ENCODE assay signal across 8 cellular contexts in genomic region chr3:39288300-39288808, GRCh38. TPM values are rescaled to one million over a fixed set of nuclear protein-coding genes. Genes with fewer than 3 reads are reported as not detected.
A peak's percentile ranks its signal among the peaks of the same experiment; 100 is the strongest.
DNase-seq lines count a peak whose midpoint lies in the region; ATAC-seq and TF ChIP-seq lines count a peak whose summit lies in the region.

No MANE protein-coding gene starts in this region.

- no peak overlapping the region for H3K9ac ChIP-seq in GM23248
- H3K9ac ChIP-seq in KMS-11, result no peak overlapping the region

- no peak overlapping the region for H3K27ac Mint-ChIP-seq in activated T-cell treated with anti-CD3 and anti-CD28 coated beads, Interleukin-2, amount 50 U/mL, for 72 hours

- no peaks in the 10 kb centered on the region for H3K36me3 ChIP-seq in GM23248 (ENCODE audit: low read depth)
- H3K36me3 ChIP-seq in KMS-11 (ENCODE audit: insufficient read depth), result no peaks in the 10 kb centered on the region
- H3K36me3 ChIP-seq in neutrophil, result no peaks in the 10 kb centered on the region

- H3K9me3 ChIP-seq in GM23248 (ENCODE audit: low read depth), result no peaks in the 10 kb centered on the region
- no peaks in the 10 kb centered on the region for H3K9me3 ChIP-seq in neutrophil

- in situ Hi-C loops in GM23248 (cut with MboI), result loop anchor here (10.0 kb wide), 1 partner anchor 194 kb away; no protein-coding TSS in a partner anchor

- ATAC-seq in activated T-cell treated with anti-CD3 and anti-CD28 coated beads, Interleukin-2, amount 50 U/mL, for 72 hours (replicated peaks in 1 of 2), result peak; percentile 96 to 97

- no peaks in the 10 kb centered on the region; the same call in 1 of the 2 replicates for H3K27me3 ChIP-seq in GM23248 (replicated peaks; ENCODE audit: insufficient read depth)
- H3K27me3 ChIP-seq in KMS-11 (ENCODE audit: insufficient read depth, low read depth), result no peaks in the 10 kb centered on the region
- H3K27me3 ChIP-seq in neutrophil, result no peaks in the 10 kb centered on the region

- H3K4me1 ChIP-seq in GM23248 (ENCODE audit: insufficient read depth), result no peaks in the 10 kb centered on the region
- H3K4me1 ChIP-seq in KMS-11 (ENCODE audit: low read depth, poor library complexity, severe bottlenecking), result peaks cover 68% of the 10 kb centered on the region
- H3K4me1 ChIP-seq in neutrophil (ENCODE audit: control insufficient read depth in 1 of 2, insufficient read depth in 1 of 2, low read depth in 1 of 2, low read length in 1 of 2), result peaks cover 30 to 31% of the 10 kb centered on the region in 2 experiments

- no peaks in the 10 kb centered on the region for H3F3A ChIP-seq in GM23248 (ENCODE audit: insufficient read depth)

- TF ChIP-seq CTCF in KMS-11 (conservative IDR thresholded peaks at IDR 0.05; ENCODE audit: low read depth, low read length) (peak; percentile 85), fibroblast of pulmonary artery (IDR thresholded peaks at IDR 0.05; ENCODE audit: low read length, missing control alignments) (peak; percentile 97), neutrophil (IDR thresholded peaks at IDR 0.05) (peak; percentile 91)

- H3K9me3 Mint-ChIP-seq in activated T-cell treated with anti-CD3 and anti-CD28 coated beads, Interleukin-2, amount 50 U/mL, for 72 hours, result no peaks in the 10 kb centered on the region

- H4K20me1 ChIP-seq in GM23248 (ENCODE audit: insufficient read depth), result no peaks in the 10 kb centered on the region
- H4K20me1 ChIP-seq in KMS-11 (ENCODE audit: insufficient read depth), result no peaks in the 10 kb centered on the region

- DNase-seq in EL, result peak; percentile 74
- DNase-seq in GM23248, result peak; percentile 80
- DNase-seq in RKO (ENCODE audit: low spot score), result peak; percentile 71
- DNase-seq in activated T-cell treated with anti-CD3 and anti-CD28 coated beads, Interleukin-2, amount 50 U/mL, for 72 hours, result peak; percentile 84 to 88
- DNase-seq in fibroblast of pulmonary artery (ENCODE audit: low read depth), result peak; percentile 76
- peak in 44 of 49 donors; percentile 12 to 81 (median 64) for DNase-seq in substantia nigra (lab: John Stamatoyannopoulos, UW)

- H3K9me2 ChIP-seq in GM23248 (ENCODE audit: insufficient read depth), result no peaks in the 10 kb centered on the region

- H3K4me3 Mint-ChIP-seq in activated T-cell treated with anti-CD3 and anti-CD28 coated beads, Interleukin-2, amount 50 U/mL, for 72 hours, result no peak overlapping the region

- H3K27ac ChIP-seq in GM23248, result no peak overlapping the region
- peak overlapping the region; percentile 22; the same call in 1 of the 2 replicates for H3K27ac ChIP-seq in KMS-11
- no peak overlapping the region for H3K27ac ChIP-seq in neutrophil
- H3K27ac ChIP-seq in substantia nigra (ENCODE audit: low read depth, low read length, poor library complexity, severe bottlenecking), result no peak overlapping the region

- no peaks in the 10 kb centered on the region for H3K27me3 Mint-ChIP-seq in activated T-cell treated with anti-CD3 and anti-CD28 coated beads, Interleukin-2, amount 50 U/mL, for 72 hours (ENCODE audit: low read depth)

- 26 to 30% methylated on average over 3 of the region's 3 CpGs for WGBS in GM23248 (ENCODE audit: low coverage in 1 of 2, low lambda C conversion rate in 2 of 2, missing lambda C conversion rate in 2 of 2), 2 experiments

- H3K4me1 Mint-ChIP-seq in activated T-cell treated with anti-CD3 and anti-CD28 coated beads, Interleukin-2, amount 50 U/mL, for 72 hours (ENCODE audit: low read depth), result peaks cover 41% of the 10 kb centered on the region

- H3K4me2 ChIP-seq in GM23248 (ENCODE audit: unreplicated experiment), result no peak overlapping the region
- peak overlapping the region; percentile 28; the same call in 1 of the 2 replicates for H3K4me2 ChIP-seq in KMS-11

- H3K36me3 Mint-ChIP-seq in activated T-cell treated with anti-CD3 and anti-CD28 coated beads, Interleukin-2, amount 50 U/mL, for 72 hours (ENCODE audit: insufficient read depth in 2 of 2), result no peaks in the 10 kb centered on the region

- no peak overlapping the region for H3K4me3 ChIP-seq in GM23248
- H3K4me3 ChIP-seq in KMS-11 (IDR thresholded peaks at IDR 0.05; ENCODE audit: insufficient read depth, low read depth, low read length), result no peak overlapping the region
- no peak overlapping the region for H3K4me3 ChIP-seq in fibroblast of pulmonary artery (replicated peaks; ENCODE audit: low read depth, low read length)
- no peak overlapping the region for H3K4me3 ChIP-seq in neutrophil (ENCODE audit: low read depth in 1 of 2, low read length in 1 of 2)

- no peaks in the 10 kb centered on the region for H3K79me2 ChIP-seq in GM23248 (ENCODE audit: insufficient read depth)
- no peaks in the 10 kb centered on the region for H3K79me2 ChIP-seq in KMS-11 (ENCODE audit: insufficient read depth, low read depth)

- no peak overlapping the region for H2AFZ ChIP-seq in GM23248
- H2AFZ ChIP-seq in KMS-11 (ENCODE audit: low read depth), result no peak overlapping the region

RNA-seq across cellular contexts. Expression of gene CX3CR1, which starts 8.5 kb away (rescaled TPM):
- total RNA-seq in GM23248 (2014; rRNA removed; shearing (Covaris generic)), result not detected in 2 replicates
- polyA plus RNA-seq in GM23248 (2016; fragmentation: Nextera tagmentation; extraction: Ambion mirVana), result not detected in 2 replicates
- total RNA-seq in activated T-cell treated with anti-CD3 and anti-CD28 coated beads, Interleukin-2, amount 50 U/mL, for 72 hours, result 1 to 10 TPM in 1 of 2 donors, under 1 TPM in 1; 0.79 to 2.7 TPM

RNA-seq across cellular contexts. Expression of gene CCR8, which starts 41.2 kb away (rescaled TPM):
- not detected in 2 replicates for total RNA-seq in GM23248 (2014; rRNA removed; shearing (Covaris generic))
- polyA plus RNA-seq in GM23248 (2016; fragmentation: Nextera tagmentation; extraction: Ambion mirVana), result not detected in 2 replicates
- 1 to 10 TPM; 1.2 to 1.7 TPM for total RNA-seq in activated T-cell treated with anti-CD3 and anti-CD28 coated beads, Interleukin-2, amount 50 U/mL, for 72 hours
